ENCODE assay signal across 31 cellular contexts in the genomic region with DNA sequence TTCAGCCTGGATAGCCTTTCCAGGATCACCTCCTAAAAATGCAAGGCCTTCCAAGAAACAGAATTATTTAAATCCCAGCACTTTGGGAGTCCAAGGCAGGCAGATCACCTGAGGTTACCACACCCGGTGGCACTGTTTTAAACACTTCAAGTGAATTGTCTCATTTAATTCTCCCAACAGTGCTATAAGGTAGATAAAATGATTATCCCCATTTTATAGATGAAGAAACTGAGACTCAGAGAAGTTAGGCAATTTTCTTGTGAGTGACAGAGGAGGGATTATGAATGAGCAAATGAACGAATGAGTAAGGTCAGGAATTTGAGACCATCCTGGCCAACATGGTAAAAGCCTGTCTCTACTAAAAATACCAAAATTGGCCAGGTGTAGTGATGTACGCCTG.
"Had no signal": no experiment of that assay in that cellular context is flagged by ENCODE, and none has a peak within 500 bp of the region (broad histone marks: within the 10 kb centered on the region; RNA-seq: fewer than 3 reads in every experiment).

No MANE protein-coding gene starts in this region.

- H3K9me3 ChIP-seq: ascending aorta, breast epithelium, colonic mucosa, esophagus squamous epithelium had no signal

- ATAC-seq: activated naive CD4-positive, alpha-beta T cell treated with anti-CD3 and anti-CD28 coated beads, Interleukin-2, amount 50 U/mL, for 72 hours; activated T-cell treated with anti-CD3 and anti-CD28 coated beads, Interleukin-2, amount 50 U/mL, for 72 hours; WTC11 had no signal

- H3K36me3 ChIP-seq: breast epithelium, colonic mucosa had no signal

- H3K27ac ChIP-seq: cardiac muscle cell, colonic mucosa, epithelial cell of prostate, VCaP had no signal

- H3K27me3 ChIP-seq: ascending aorta, breast epithelium, cardiac muscle cell, colonic mucosa, esophagus squamous epithelium had no signal

- DNase-seq: activated CD4-positive, alpha-beta memory T cell treated with anti-CD3 and anti-CD28 coated beads, Interleukin-2, amount 10 ng/mL, durations not matched to agents 7 days and 5 days; activated CD4-positive, alpha-beta T cell treated with anti-CD3 and anti-CD28 coated beads for 1 hour; activated CD4-positive, alpha-beta T cell treated with anti-CD3 and anti-CD28 coated beads for 4 hours; activated CD4-positive, alpha-beta T cell treated with anti-CD3 and anti-CD28 coated beads, Interleukin-2, amount 10 ng/mL, durations not matched to agents 7 days and 5 days; activated CD4-positive, alpha-beta T cell treated with anti-CD3 and anti-CD28 coated beads, Interleukin-2, amount 50 U/mL, for 4 hours; activated CD8-positive, alpha-beta memory T cell treated with anti-CD3 and anti-CD28 coated beads, Interleukin-2, amount 50 U/mL, for 48 hours; activated gamma-delta T cell; activated naive CD4-positive, alpha-beta T cell; activated naive CD4-positive, alpha-beta T cell treated with anti-CD3 and anti-CD28 coated beads, Interleukin-2, amount 10 ng/mL, durations not matched to agents 7 days and 5 days; activated naive CD8-positive, alpha-beta T cell treated with anti-CD3 and anti-CD28 coated beads, Interleukin-2, amount 10 ng/mL, durations not matched to agents 7 days and 5 days; activated T-cell treated with anti-CD3 and anti-CD28 coated beads for 4 hours; activated T-cell treated with anti-CD3 and anti-CD28 coated beads, Interleukin-2, amount 50 U/mL, for 24 hours; activated T-cell treated with anti-CD3 and anti-CD28 coated beads, Interleukin-2, amount 50 U/mL, for 72 hours; central memory CD4-positive, alpha-beta T cell; cerebellar nuclear complex; colonic mucosa; effector CD8-positive, alpha-beta T cell; esophagus squamous epithelium; foreskin melanocyte; head of caudate nucleus; T-helper 2 cell had no signal

- FAIRE-seq: endometrium, endothelial cell of umbilical vein, TTC549 had no signal

- H3K4me3 ChIP-seq: ascending aorta, breast epithelium, cardiac muscle cell, colonic mucosa, esophagus squamous epithelium had no signal
